ENCODE assay signal across 2 cellular contexts in the genomic region with DNA sequence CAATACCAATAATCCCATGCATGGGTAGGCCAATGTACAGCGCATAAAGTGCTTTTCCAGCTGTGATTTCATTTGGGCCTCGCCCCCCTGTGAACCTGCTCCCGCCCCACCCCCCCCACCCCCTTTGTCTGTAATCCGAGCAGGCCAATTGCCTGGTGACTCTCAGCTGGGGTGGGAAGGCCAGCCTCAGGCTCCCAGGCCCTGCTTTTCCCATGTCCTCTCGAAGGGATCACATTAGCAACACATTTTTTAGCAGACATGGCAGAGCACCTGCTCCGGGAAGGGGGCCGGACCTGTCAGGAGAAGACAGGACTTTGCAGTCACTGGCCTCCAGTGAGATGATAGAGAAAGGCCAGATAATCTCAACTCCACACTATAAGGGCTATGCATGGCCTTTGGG.
TF ChIP-seq lines count a peak whose summit lies in the region.

No MANE protein-coding gene starts in this region.

TF ChIP-seq in SK-N-SH, 30 proteins besides CTCF, POLR2A, EP300 and RAD21 (continued from another document):
- TF ChIP-seq, protein P1, sequence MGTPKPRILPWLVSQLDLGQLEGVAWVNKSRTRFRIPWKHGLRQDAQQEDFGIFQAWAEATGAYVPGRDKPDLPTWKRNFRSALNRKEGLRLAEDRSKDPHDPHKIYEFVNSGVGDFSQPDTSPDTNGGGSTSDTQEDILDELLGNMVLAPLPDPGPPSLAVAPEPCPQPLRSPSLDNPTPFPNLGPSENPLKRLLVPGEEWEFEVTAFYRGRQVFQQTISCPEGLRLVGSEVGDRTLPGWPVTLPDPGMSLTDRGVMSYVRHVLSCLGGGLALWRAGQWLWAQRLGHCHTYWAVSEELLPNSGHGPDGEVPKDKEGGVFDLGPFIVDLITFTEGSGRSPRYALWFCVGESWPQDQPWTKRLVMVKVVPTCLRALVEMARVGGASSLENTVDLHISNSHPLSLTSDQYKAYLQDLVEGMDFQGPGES (IDR thresholded peaks at IDR 0.05; ENCODE audit: low read depth, low read length): no peak

TF ChIP-seq in SK-N-SH treated with all-trans-retinoic acid at 6 μM for 48 hours, 23 proteins besides CTCF, POLR2A, EP300 and RAD21:
- TF ChIP-seq, protein P2, sequence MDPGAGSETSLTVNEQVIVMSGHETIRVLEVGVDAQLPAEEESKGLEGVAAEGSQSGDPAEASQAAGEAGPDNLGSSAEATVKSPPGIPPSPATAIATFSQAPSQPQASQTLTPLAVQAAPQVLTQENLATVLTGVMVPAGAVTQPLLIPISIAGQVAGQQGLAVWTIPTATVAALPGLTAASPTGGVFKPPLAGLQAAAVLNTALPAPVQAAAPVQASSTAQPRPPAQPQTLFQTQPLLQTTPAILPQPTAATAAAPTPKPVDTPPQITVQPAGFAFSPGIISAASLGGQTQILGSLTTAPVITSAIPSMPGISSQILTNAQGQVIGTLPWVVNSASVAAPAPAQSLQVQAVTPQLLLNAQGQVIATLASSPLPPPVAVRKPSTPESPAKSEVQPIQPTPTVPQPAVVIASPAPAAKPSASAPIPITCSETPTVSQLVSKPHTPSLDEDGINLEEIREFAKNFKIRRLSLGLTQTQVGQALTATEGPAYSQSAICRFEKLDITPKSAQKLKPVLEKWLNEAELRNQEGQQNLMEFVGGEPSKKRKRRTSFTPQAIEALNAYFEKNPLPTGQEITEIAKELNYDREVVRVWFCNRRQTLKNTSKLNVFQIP (CRISPR knock-in tag; IDR thresholded peaks at IDR 0.05; ENCODE audit: borderline replicate concordance, low read depth): no peak
- no peak; the same call in 1 of the 2 replicates for TF ChIP-seq CSDC2 (CRISPR knock-in tag; IDR thresholded peaks at IDR 0.05)
- TF ChIP-seq TOX (CRISPR knock-in tag; IDR thresholded peaks at IDR 0.05; ENCODE audit: borderline replicate concordance): no peak
- no peak for TF ChIP-seq GLIS3 (CRISPR knock-in tag; IDR thresholded peaks at IDR 0.05)
- TF ChIP-seq ZNF565 (CRISPR knock-in tag; conservative IDR thresholded peaks at IDR 0.05; ENCODE audit: low read depth): no peak
- TF ChIP-seq, protein P3, sequence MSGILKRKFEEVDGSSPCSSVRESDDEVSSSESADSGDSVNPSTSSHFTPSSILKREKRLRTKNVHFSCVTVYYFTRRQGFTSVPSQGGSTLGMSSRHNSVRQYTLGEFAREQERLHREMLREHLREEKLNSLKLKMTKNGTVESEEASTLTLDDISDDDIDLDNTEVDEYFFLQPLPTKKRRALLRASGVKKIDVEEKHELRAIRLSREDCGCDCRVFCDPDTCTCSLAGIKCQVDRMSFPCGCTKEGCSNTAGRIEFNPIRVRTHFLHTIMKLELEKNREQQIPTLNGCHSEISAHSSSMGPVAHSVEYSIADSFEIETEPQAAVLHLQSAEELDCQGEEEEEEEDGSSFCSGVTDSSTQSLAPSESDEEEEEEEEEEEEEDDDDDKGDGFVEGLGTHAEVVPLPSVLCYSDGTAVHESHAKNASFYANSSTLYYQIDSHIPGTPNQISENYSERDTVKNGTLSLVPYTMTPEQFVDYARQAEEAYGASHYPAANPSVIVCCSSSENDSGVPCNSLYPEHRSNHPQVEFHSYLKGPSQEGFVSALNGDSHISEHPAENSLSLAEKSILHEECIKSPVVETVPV (CRISPR knock-in tag; IDR thresholded peaks at IDR 0.05): no peak
- TF ChIP-seq PPARA (CRISPR knock-in tag; IDR thresholded peaks at IDR 0.05; ENCODE audit: borderline replicate concordance): no peak
- TF ChIP-seq, protein P4, sequence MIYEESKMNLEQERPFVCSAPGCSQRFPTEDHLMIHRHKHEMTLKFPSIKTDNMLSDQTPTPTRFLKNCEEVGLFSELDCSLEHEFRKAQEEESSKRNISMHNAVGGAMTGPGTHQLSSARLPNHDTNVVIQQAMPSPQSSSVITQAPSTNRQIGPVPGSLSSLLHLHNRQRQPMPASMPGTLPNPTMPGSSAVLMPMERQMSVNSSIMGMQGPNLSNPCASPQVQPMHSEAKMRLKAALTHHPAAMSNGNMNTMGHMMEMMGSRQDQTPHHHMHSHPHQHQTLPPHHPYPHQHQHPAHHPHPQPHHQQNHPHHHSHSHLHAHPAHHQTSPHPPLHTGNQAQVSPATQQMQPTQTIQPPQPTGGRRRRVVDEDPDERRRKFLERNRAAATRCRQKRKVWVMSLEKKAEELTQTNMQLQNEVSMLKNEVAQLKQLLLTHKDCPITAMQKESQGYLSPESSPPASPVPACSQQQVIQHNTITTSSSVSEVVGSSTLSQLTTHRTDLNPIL (CRISPR knock-in tag; IDR thresholded peaks at IDR 0.05; ENCODE audit: low read depth): no peak
- TF ChIP-seq OSR1 (CRISPR knock-in tag; IDR thresholded peaks at IDR 0.05): no peak
- no peak for TF ChIP-seq ARNTL (CRISPR knock-in tag; IDR thresholded peaks at IDR 0.05; ENCODE audit: borderline replicate concordance, low read depth)
- TF ChIP-seq ISL1 (CRISPR knock-in tag; IDR thresholded peaks at IDR 0.05): no peak
- TF ChIP-seq, protein P5, sequence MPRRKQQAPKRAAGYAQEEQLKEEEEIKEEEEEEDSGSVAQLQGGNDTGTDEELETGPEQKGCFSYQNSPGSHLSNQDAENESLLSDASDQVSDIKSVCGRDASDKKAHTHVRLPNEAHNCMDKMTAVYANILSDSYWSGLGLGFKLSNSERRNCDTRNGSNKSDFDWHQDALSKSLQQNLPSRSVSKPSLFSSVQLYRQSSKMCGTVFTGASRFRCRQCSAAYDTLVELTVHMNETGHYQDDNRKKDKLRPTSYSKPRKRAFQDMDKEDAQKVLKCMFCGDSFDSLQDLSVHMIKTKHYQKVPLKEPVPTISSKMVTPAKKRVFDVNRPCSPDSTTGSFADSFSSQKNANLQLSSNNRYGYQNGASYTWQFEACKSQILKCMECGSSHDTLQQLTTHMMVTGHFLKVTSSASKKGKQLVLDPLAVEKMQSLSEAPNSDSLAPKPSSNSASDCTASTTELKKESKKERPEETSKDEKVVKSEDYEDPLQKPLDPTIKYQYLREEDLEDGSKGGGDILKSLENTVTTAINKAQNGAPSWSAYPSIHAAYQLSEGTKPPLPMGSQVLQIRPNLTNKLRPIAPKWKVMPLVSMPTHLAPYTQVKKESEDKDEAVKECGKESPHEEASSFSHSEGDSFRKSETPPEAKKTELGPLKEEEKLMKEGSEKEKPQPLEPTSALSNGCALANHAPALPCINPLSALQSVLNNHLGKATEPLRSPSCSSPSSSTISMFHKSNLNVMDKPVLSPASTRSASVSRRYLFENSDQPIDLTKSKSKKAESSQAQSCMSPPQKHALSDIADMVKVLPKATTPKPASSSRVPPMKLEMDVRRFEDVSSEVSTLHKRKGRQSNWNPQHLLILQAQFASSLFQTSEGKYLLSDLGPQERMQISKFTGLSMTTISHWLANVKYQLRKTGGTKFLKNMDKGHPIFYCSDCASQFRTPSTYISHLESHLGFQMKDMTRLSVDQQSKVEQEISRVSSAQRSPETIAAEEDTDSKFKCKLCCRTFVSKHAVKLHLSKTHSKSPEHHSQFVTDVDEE (CRISPR knock-in tag; IDR thresholded peaks at IDR 0.05): no peak
- no peak for TF ChIP-seq ESRRG (CRISPR knock-in tag; IDR thresholded peaks at IDR 0.05)
- TF ChIP-seq ZFP30 (CRISPR knock-in tag; IDR thresholded peaks at IDR 0.05): no peak
- no peak for TF ChIP-seq RARB (CRISPR knock-in tag; IDR thresholded peaks at IDR 0.05)
- no peak for TF ChIP-seq ZFP3 (CRISPR knock-in tag; IDR thresholded peaks at IDR 0.05)
- TF ChIP-seq TCF4 (CRISPR knock-in tag; IDR thresholded peaks at IDR 0.05; ENCODE audit: borderline replicate concordance): no peak
